21 cellular contexts compared by ENCODE assay signal in the genomic region with DNA sequence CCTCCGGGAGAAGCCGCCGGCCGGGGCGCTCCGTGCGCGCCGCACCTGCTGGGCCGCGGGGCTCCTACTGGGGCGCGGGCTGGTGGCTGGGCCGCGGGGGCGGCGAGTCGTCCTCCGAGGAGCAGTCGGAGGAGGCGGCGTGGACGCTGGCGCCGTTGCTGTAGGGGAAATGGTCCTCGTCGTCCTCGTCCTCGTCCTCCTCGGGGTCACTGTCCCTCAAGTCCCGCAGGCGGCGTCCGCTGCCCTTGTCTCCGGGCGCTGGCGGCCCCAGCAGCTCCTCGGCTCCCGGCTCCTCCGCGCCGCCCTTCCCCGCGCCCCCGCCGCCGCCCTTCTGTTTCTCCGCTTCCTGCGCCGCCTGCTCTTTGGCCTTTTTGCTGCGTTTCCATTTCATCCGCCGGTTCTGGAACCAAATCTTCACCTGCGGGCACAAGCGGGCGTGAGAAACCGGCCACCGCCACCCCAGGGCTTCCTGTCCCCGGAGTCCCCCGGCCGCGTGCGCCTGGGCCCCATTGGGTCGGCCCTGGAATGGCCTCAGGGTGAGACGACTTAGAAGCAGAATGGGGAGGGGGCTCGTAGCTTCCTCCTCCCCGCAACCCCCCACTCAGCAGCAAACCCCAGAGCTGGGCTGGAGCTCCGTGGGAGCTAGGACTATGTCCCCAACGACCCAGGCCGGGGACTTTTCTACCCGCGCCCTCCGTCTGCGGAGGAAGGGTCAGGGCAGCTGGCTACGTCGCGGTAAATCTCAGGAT. TPM values are rescaled to one million over a fixed set of nuclear protein-coding genes. Genes with fewer than 3 reads are reported as not detected.
DNase-seq lines count a peak whose midpoint lies in the region; ATAC-seq and TF ChIP-seq lines count a peak whose summit lies in the region.
"Had no signal": no experiment of that assay in that cellular context is flagged by ENCODE, and none has a peak within 500 bp of the region (broad histone marks: within the 10 kb centered on the region; RNA-seq: fewer than 3 reads in every experiment).

No MANE protein-coding gene starts in this region.

- H3K27ac ChIP-seq in right cardiac atrium (ENCODE audit: low read length): no peak overlapping the region
- no peak overlapping the region for H3K27ac ChIP-seq in mammary epithelial cell (ENCODE audit: insufficient read depth, low read depth, low read length)
- no peak overlapping the region for H3K27ac ChIP-seq in neural cell (ENCODE audit: low read length)
- H3K27ac ChIP-seq in upper lobe of right lung: no peak overlapping the region
- H3K27ac ChIP-seq: ascending aorta, SJCRH30 had no signal

- 1% methylated on average over 77 of the region's 77 CpGs for WGBS in right cardiac atrium
- 32% methylated on average over 16 of the region's 77 CpGs for WGBS in mammary epithelial cell (ENCODE audit: low coverage, missing lambda C conversion rate)

- no peak for TF ChIP-seq RAD21 in neural cell (conservative IDR thresholded peaks at IDR 0.05)

- no peaks in the 10 kb centered on the region for H3F3A ChIP-seq in neural cell (ENCODE audit: insufficient read depth, low read length, poor library complexity, severe bottlenecking)

- H3K27me3 ChIP-seq in right cardiac atrium (ENCODE audit: control insufficient read depth, insufficient read depth): peaks cover 4% of the 10 kb centered on the region
- H3K27me3 ChIP-seq in mammary epithelial cell (ENCODE audit: insufficient read depth, low read length): peaks cover 2% of the 10 kb centered on the region
- peaks cover 94% of the 10 kb centered on the region for H3K27me3 ChIP-seq in neural cell (ENCODE audit: insufficient read depth, low read depth, low read length)
- peaks cover 92% of the 10 kb centered on the region for H3K27me3 ChIP-seq in upper lobe of right lung

- BruUV-seq in mammary epithelial cell (replicated peaks; lab: Mats Ljungman, UMichigan): no TSS peak

- H3K79me2 ChIP-seq in mammary epithelial cell (ENCODE audit: insufficient read depth, low read length): peaks cover 3% of the 10 kb centered on the region
- no peaks in the 10 kb centered on the region for H3K79me2 ChIP-seq in neural cell (replicated peaks; ENCODE audit: insufficient read depth, low read length)

- intact Hi-C loops in right cardiac atrium (cut with DNase I) (no loop called here), Right ventricle myocardium superior (cut with DNase I) (no loop called here), mammary epithelial cell (cut with micrococcal nuclease) (no loop called here), upper lobe of right lung (cut with DNase I) (no loop called here)

- ATAC-seq in right cardiac atrium (no peak), Right ventricle myocardium superior (ENCODE audit: poor library complexity) (no peak), upper lobe of right lung (no peak), HG02938 (IDR thresholded peaks at IDR 0.05; ENCODE audit: unreplicated experiment) (no peak)
- ATAC-seq: activated T-helper 17 cell treated with anti-CD3 and anti-CD28 coated beads, Interleukin-2, amount 50 U/mL, for 72 hours; GM12878; sciatic nerve had no signal

- in situ Hi-C loops in mammary epithelial cell (cut with MboI; ENCODE audit: low sequenced_read_pairs in 2 of 2): no loop called here

- no peaks in the 10 kb centered on the region for H3K9me2 ChIP-seq in neural cell (ENCODE audit: insufficient read depth, low read length)

- CTCF ChIA-PET in mammary epithelial cell (lab: Charles Lee; ENCODE audit: low non-redundant PET): no interaction called here

- no peak for TF ChIP-seq EP300 in neural cell (conservative IDR thresholded peaks at IDR 0.05; ENCODE audit: poor library complexity, severe bottlenecking)

- no peak overlapping the region for H3K9ac ChIP-seq in mammary epithelial cell (ENCODE audit: insufficient read depth, low read length)
- no peak overlapping the region for H3K9ac ChIP-seq in neural cell (ENCODE audit: low read length)

- TF ChIP-seq CTCF in mammary epithelial cell (conservative IDR thresholded peaks at IDR 0.05 in 1 of 2, IDR thresholded peaks at IDR 0.05 in 1 of 2; ENCODE audit: extremely low read depth in 1 of 2, insufficient read depth in 1 of 2, low read depth in 1 of 2, low read length in 2 of 2) (no peak), neural cell (IDR thresholded peaks at IDR 0.05; ENCODE audit: poor library complexity, severe bottlenecking) (no peak), upper lobe of right lung (IDR thresholded peaks at IDR 0.05) (no peak)

- DNase-seq in right cardiac atrium (no peak), Right ventricle myocardium superior (no peak), mammary epithelial cell (no peak), upper lobe of right lung (peak; percentile 62), NCI-H1105 treated with DMSO at 0.1 percent for 48 hours (lab: John Stamatoyannopoulos, UW) (no peak), GM19238 (ENCODE audit: insufficient read length, low spot score) (no peak)
- DNase-seq: activated CD4-positive, alpha-beta memory T cell treated with anti-CD3 and anti-CD28 coated beads, Interleukin-2, amount 10 ng/mL, durations not matched to agents 7 days and 5 days; COR-L47; EL; erythroblast; GOT3; NCI-H187 treated with DMSO at 0.1 percent for 48 hours; NCI-H446 treated with DMSO at 0.1 percent for 48 hours; SJCRH30; stimulated activated CD4-positive, alpha-beta T cell treated with anti-CD3 and anti-CD28 coated beads, Interleukin-2, amount 100 ng/mL, for 24 hours had no signal

- H2AFZ ChIP-seq in mammary epithelial cell (ENCODE audit: low read depth, low read length): no peak overlapping the region
- no peak overlapping the region for H2AFZ ChIP-seq in neural cell (ENCODE audit: low read depth, low read length)

- H4K20me1 ChIP-seq in mammary epithelial cell (ENCODE audit: insufficient read depth, low read length): no peaks in the 10 kb centered on the region
- no peaks in the 10 kb centered on the region for H4K20me1 ChIP-seq in neural cell (ENCODE audit: insufficient read depth)

- H3K4me3 ChIP-seq in right cardiac atrium (ENCODE audit: low read length) (peak overlapping the region; percentile 35), mammary epithelial cell (replicated peaks in 1 of 3; ENCODE audit: insufficient read depth in 1 of 3, low read depth in 2 of 3, low read length in 3 of 3) (peak overlapping the region in 2 of 3 experiments; percentile 11 to 19), neural cell (ENCODE audit: low read length) (no peak overlapping the region), upper lobe of right lung (no peak overlapping the region)
- H3K4me3 ChIP-seq: GM12878, SJCRH30 had no signal

- no peaks in the 10 kb centered on the region for H3K36me3 ChIP-seq in mammary epithelial cell (ENCODE audit: insufficient read depth, low read length)
- H3K36me3 ChIP-seq in neural cell (ENCODE audit: insufficient read depth, low read length): no peaks in the 10 kb centered on the region
- H3K36me3 ChIP-seq in upper lobe of right lung: no peaks in the 10 kb centered on the region
- H3K36me3 ChIP-seq: ascending aorta, SJCRH30 had no signal

- H3K4me1 ChIP-seq in right cardiac atrium (ENCODE audit: control insufficient read depth, insufficient read depth, low read length) (peaks cover 2% of the 10 kb centered on the region), mammary epithelial cell (ENCODE audit: insufficient read depth, low read length) (peaks cover 15% of the 10 kb centered on the region), upper lobe of right lung (peaks cover 31% of the 10 kb centered on the region)

- H3K9me3 ChIP-seq in right cardiac atrium (ENCODE audit: control insufficient read depth, low read length) (no peaks in the 10 kb centered on the region), mammary epithelial cell (replicated peaks; ENCODE audit: insufficient read depth, low read length) (no peaks in the 10 kb centered on the region), neural cell (ENCODE audit: low read length) (no peaks in the 10 kb centered on the region), upper lobe of right lung (no peaks in the 10 kb centered on the region)
- H3K9me3 ChIP-seq: ascending aorta had no signal

- H3K4me2 ChIP-seq in mammary epithelial cell (ENCODE audit: insufficient read depth, low read depth, low read length): peak overlapping the region; percentile 68
- no peak overlapping the region for H3K4me2 ChIP-seq in neural cell (ENCODE audit: low read length)

- dilution Hi-C loops in mammary epithelial cell (cut with HindIII; ENCODE audit: low sequenced_read_pairs): no loop called here

TF ChIP-seq in neural cell, 6 proteins besides CTCF, POLR2A, EP300 and RAD21:
- TF ChIP-seq TAF1 (IDR thresholded peaks at IDR 0.05; ENCODE audit: low read depth) (no peak), MXI1 (conservative IDR thresholded peaks at IDR 0.05; ENCODE audit: poor library complexity, severe bottlenecking) (no peak), SMC3 (conservative IDR thresholded peaks at IDR 0.05; ENCODE audit: poor library complexity) (no peak), EZH2 (IDR thresholded peaks at IDR 0.05; ENCODE audit: borderline replicate concordance, insufficient read depth, low read length, poor library complexity, severe bottlenecking) (peak; percentile 98)

RNA-seq across cellular contexts. Expression of gene MNX1, which starts 4.8 kb away (rescaled TPM):
- total RNA-seq in right cardiac atrium (not detected), Right ventricle myocardium superior (not detected), mammary epithelial cell (1 to 10 TPM in 1 of 2 donors, under 1 TPM in 1; 0.50 to 5.1 TPM), upper lobe of right lung (0.93 TPM)
- polyA plus RNA-seq in right cardiac atrium (not detected), mammary epithelial cell (0.10 TPM), neural cell (not detected in 2 replicates)
- polyA minus RNA-seq in mammary epithelial cell (1.3 TPM), neural cell (not detected in 2 replicates)
- total RNA-seq: activated T-helper 17 cell treated with anti-CD3 and anti-CD28 coated beads, Interleukin-2, amount 50 U/mL, for 72 hours; ascending aorta; sciatic nerve had no signal

RNA-seq across cellular contexts. Expression of gene NOM1, which starts 56.1 kb away (rescaled TPM):
- total RNA-seq in right cardiac atrium (10 to 100 TPM in 1 of 4 donors, 1 to 10 TPM in 3; 6.5 to 10.6 (median 7.7) TPM), Right ventricle myocardium superior (9.7 TPM), mammary epithelial cell (10 to 100 TPM; 13.5 to 30.2 TPM), upper lobe of right lung (20.6 TPM)
- polyA plus RNA-seq in right cardiac atrium (5.6 TPM), mammary epithelial cell (8.2 TPM), neural cell (12.7 and 22.5 TPM in 2 replicates)
- polyA minus RNA-seq in mammary epithelial cell (23.6 TPM), neural cell (21.7 and 26.0 TPM in 2 replicates)

Comparison
In these comparisons a context has a peak if more than half of its experiments do, and no peak if none do; other contexts are left out.
1. H3K4me3 ChIP-seq: peak in right cardiac atrium (single experiment) and mammary epithelial cell (2 of 3); none in neural cell (single experiment) and upper lobe of right lung (single experiment).